In genomic region chr14:22918519-22918808, GRCh38 we compare ENCODE assay signal across 6 cellular contexts. TPM values are rescaled to one million over a fixed set of nuclear protein-coding genes. Genes with fewer than 3 reads are reported as not detected.
A peak's percentile ranks its signal among the peaks of the same experiment; 100 is the strongest.
DNase-seq lines count a peak whose midpoint lies in the region; ATAC-seq, FAIRE-seq and TF ChIP-seq lines count a peak whose summit lies in the region.

No MANE protein-coding gene starts in this region.

- no peaks in the 10 kb centered on the region for H3K9me3 Mint-ChIP-seq in activated naive CD8-positive, alpha-beta T cell treated with anti-CD3 and anti-CD28 coated beads for 36 hours
- H3K9me3 Mint-ChIP-seq in mesothelial cell of epicardium: no peaks in the 10 kb centered on the region

- FAIRE-seq in D721Med (lab: Jason Lieb, UNC): no peak

- TF ChIP-seq CTCF in mesothelial cell of epicardium (IDR thresholded peaks at IDR 0.05; ENCODE audit: unreplicated experiment) (no peak), D721Med (IDR thresholded peaks at IDR 0.05; ENCODE audit: insufficient read depth, missing control alignments) (no peak)

- ATAC-seq in HG02840 (IDR thresholded peaks at IDR 0.05; ENCODE audit: low FRiP score, unreplicated experiment): peak; percentile 4

- peak overlapping the region; percentile 99 for H3K27ac Mint-ChIP-seq in activated naive CD8-positive, alpha-beta T cell treated with anti-CD3 and anti-CD28 coated beads for 36 hours
- H3K27ac Mint-ChIP-seq in mesothelial cell of epicardium: peak overlapping the region; percentile 100

- DNase-seq in activated naive CD8-positive, alpha-beta T cell treated with anti-CD3 and anti-CD28 coated beads for 36 hours: no peak
- DNase-seq in mesothelial cell of epicardium (ENCODE audit: low spot score in 2 of 2, unreplicated experiment in 2 of 2) (no peak), NCI-H2196 treated with DMSO at 0.1 percent for 48 hours (lab: John Stamatoyannopoulos, UW; ENCODE audit: unreplicated experiment) (no peak), D721Med (ENCODE audit: insufficient read length, low spot score) (no peak), OCI-M2 (lab: John Stamatoyannopoulos, UW; ENCODE audit: unreplicated experiment) (no peak)

- H3K27me3 Mint-ChIP-seq in activated naive CD8-positive, alpha-beta T cell treated with anti-CD3 and anti-CD28 coated beads for 36 hours: peaks cover 5% of the 10 kb centered on the region
- no peaks in the 10 kb centered on the region for H3K27me3 Mint-ChIP-seq in mesothelial cell of epicardium (ENCODE audit: low read depth)

- peaks cover 51% of the 10 kb centered on the region for H3K36me3 Mint-ChIP-seq in activated naive CD8-positive, alpha-beta T cell treated with anti-CD3 and anti-CD28 coated beads for 36 hours
- H3K36me3 Mint-ChIP-seq in mesothelial cell of epicardium: peaks cover 23% of the 10 kb centered on the region

- peaks cover 46% of the 10 kb centered on the region for H3K4me1 Mint-ChIP-seq in activated naive CD8-positive, alpha-beta T cell treated with anti-CD3 and anti-CD28 coated beads for 36 hours
- H3K4me1 Mint-ChIP-seq in mesothelial cell of epicardium: peaks cover 22% of the 10 kb centered on the region

- peak overlapping the region; percentile 91 for H3K4me3 Mint-ChIP-seq in activated naive CD8-positive, alpha-beta T cell treated with anti-CD3 and anti-CD28 coated beads for 36 hours
- H3K4me3 Mint-ChIP-seq in mesothelial cell of epicardium: peak overlapping the region; percentile 91

RNA-seq across cellular contexts. Expression of gene RBM23, which starts 0.5 kb away (rescaled TPM):
- 10 to 100 TPM; 66.2 to 67.2 TPM for total RNA-seq in activated naive CD8-positive, alpha-beta T cell treated with anti-CD3 and anti-CD28 coated beads for 36 hours
- 97.9 to 106 TPM (median 101 TPM) in 3 replicates for total RNA-seq in mesothelial cell of epicardium

RNA-seq across cellular contexts. Expression of gene PRMT5, which starts 10.7 kb away (rescaled TPM):
- total RNA-seq in activated naive CD8-positive, alpha-beta T cell treated with anti-CD3 and anti-CD28 coated beads for 36 hours: 100 to 1,000 TPM; 169 to 190 TPM
- 86.2 to 89.8 TPM (median 86.2 TPM) in 3 replicates for total RNA-seq in mesothelial cell of epicardium

RNA-seq across cellular contexts. Expression of gene REM2, which starts 35.4 kb away (rescaled TPM):
- total RNA-seq in activated naive CD8-positive, alpha-beta T cell treated with anti-CD3 and anti-CD28 coated beads for 36 hours: under 1 TPM; 0.14 to 0.19 TPM
- 2.6 to 3.0 TPM (median 3.0 TPM) in 3 replicates for total RNA-seq in mesothelial cell of epicardium

RNA-seq across cellular contexts. Expression of gene HAUS4, which starts 38.4 kb away (rescaled TPM):
- 10 to 100 TPM; 51.9 to 53.6 TPM for total RNA-seq in activated naive CD8-positive, alpha-beta T cell treated with anti-CD3 and anti-CD28 coated beads for 36 hours
- total RNA-seq in mesothelial cell of epicardium: 32.7 to 33.2 TPM (median 33.0 TPM) in 3 replicates

RNA-seq across cellular contexts. Expression of gene LRP10, which starts 46.9 kb away (rescaled TPM):
- total RNA-seq in activated naive CD8-positive, alpha-beta T cell treated with anti-CD3 and anti-CD28 coated beads for 36 hours: 10 to 100 TPM; 17.6 to 18.7 TPM
- total RNA-seq in mesothelial cell of epicardium: 38.6 to 40.4 TPM (median 39.8 TPM) in 3 replicates
